Comparison of ENCODE assay signal across 24 cellular contexts in the genomic region with DNA sequence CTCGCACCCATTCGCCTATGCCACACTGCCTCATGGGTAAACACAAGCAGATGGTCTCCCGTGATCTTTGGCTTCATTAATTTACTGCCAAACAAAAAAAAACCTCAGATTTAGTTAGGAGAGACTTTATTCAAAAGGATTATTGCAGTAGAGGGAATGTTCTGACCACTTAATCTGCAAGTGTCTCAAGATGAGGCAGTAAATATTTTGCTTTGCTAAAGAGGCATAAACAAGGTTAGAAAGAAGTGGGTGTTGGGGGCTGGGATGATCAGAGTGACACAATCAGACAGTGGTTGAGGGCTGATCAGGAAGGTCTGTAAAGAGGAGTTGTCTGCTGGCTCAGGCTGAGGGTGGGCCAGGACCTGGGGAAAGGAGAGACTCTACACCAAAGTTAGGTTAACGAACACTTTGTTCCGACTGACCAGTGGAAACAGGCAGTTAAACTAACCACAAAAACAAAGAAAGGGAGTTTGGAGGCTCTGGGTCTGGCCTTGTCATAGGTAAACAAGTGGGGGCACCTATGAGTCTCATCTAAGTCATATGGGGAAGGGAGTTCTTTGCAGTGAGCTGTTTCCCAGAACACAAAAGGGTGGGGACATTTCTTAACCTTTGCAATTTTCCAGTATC. TPM values are rescaled to one million over a fixed set of nuclear protein-coding genes. Genes with fewer than 3 reads are reported as not detected.
DNase-seq lines count a peak whose midpoint lies in the region; ATAC-seq and TF ChIP-seq lines count a peak whose summit lies in the region.
"Had no signal": no experiment of that assay in that cellular context is flagged by ENCODE, and none has a peak within 500 bp of the region (broad histone marks: within the 10 kb centered on the region; RNA-seq: fewer than 3 reads in every experiment).

No MANE protein-coding gene starts in this region.

- 24% methylated on average over 4 of the region's 5 CpGs for WGBS in right lobe of liver (ENCODE audit: insufficient coverage, low coverage, low lambda C conversion rate, missing lambda C conversion rate)
- 46 to 100% methylated on average over 2 to 5 of the region's 5 CpGs for WGBS in transverse colon (ENCODE audit: low coverage in 1 of 2), 2 donors

- H3K4me1 ChIP-seq in right lobe of liver (peaks cover 0 to 78% (median 26%) of the 10 kb centered on the region in 4 donors), transverse colon (peaks cover 0 to 53% (median 19%) of the 10 kb centered on the region in 4 donors), OCI-LY7 (ENCODE audit: insufficient read depth, low read length, poor library complexity, severe bottlenecking) (no peaks in the 10 kb centered on the region)
- H3K4me1 ChIP-seq: psoas muscle, tibial artery had no signal

- H3K27me3 ChIP-seq in right lobe of liver (no peaks in the 10 kb centered on the region), transverse colon (no peaks in the 10 kb centered on the region)

- TF ChIP-seq EP300 in transverse colon (IDR thresholded peaks at IDR 0.05; ENCODE audit: low read depth), result no peak

- H3K4me3 ChIP-seq in epithelial cell of esophagus (ENCODE audit: low read length), result no peak overlapping the region
- no peak overlapping the region for H3K4me3 ChIP-seq in right lobe of liver
- H3K4me3 ChIP-seq in transverse colon, result no peak overlapping the region
- H3K4me3 ChIP-seq in OCI-LY7 (ENCODE audit: low read depth, low read length, poor library complexity, severe bottlenecking), result no peak overlapping the region
- H3K4me3 ChIP-seq: psoas muscle, tibial artery had no signal

- no peak overlapping the region for H3K4me2 ChIP-seq in OCI-LY7 (ENCODE audit: low read length)

- H3K36me3 ChIP-seq in right lobe of liver (peaks cover 0 to 4% (median 0%) of the 10 kb centered on the region in 4 donors), transverse colon (no peaks in the 10 kb centered on the region), OCI-LY7 (ENCODE audit: insufficient read depth, low read length) (no peaks in the 10 kb centered on the region)
- H3K36me3 ChIP-seq: tibial artery had no signal

- TF ChIP-seq CTCF in epithelial cell of esophagus (IDR thresholded peaks at IDR 0.05; ENCODE audit: insufficient read depth, low read depth, low read length, missing control alignments) (no peak), right lobe of liver (IDR thresholded peaks at IDR 0.05) (no peak), transverse colon (IDR thresholded peaks at IDR 0.05) (no peak), OCI-LY7 (conservative IDR thresholded peaks at IDR 0.05; ENCODE audit: low read length) (no peak)

- no peaks in the 10 kb centered on the region for H3K9me2 ChIP-seq in OCI-LY7 (ENCODE audit: insufficient read depth, low read length)

- POLR2A ChIA-PET in OCI-LY7 (lab: Charles Lee), result no interaction called here

- CTCF ChIA-PET in OCI-LY7 (lab: Charles Lee; ENCODE audit: unreplicated experiment), result no interaction called here

- DNase-seq in NCI-H2171 treated with DMSO at 0.1 percent for 48 hours (lab: John Stamatoyannopoulos, UW), result peak; percentile 28
- DNase-seq in NCI-H2171 (lab: John Stamatoyannopoulos, UW), result no peak
- DNase-seq in epithelial cell of esophagus (ENCODE audit: low read depth), result peak; percentile 78
- DNase-seq in right lobe of liver, result no peak
- DNase-seq in transverse colon, result no peak
- DNase-seq in OCI-LY7 (ENCODE audit: low spot score), result no peak
- no peak for DNase-seq in NCI-H1694 treated with DMSO at 0.1 percent for 48 hours (lab: John Stamatoyannopoulos, UW)
- DNase-seq: activated CD4-positive, alpha-beta memory T cell treated with anti-CD3 and anti-CD28 coated beads, Interleukin-2, amount 10 ng/mL, durations not matched to agents 7 days and 5 days; activated gamma-delta T cell treated with Interleukin-2 at 50 U/mL for 16 hours; cortex of kidney; endodermal cell; HFFc6; left ventricle myocardium superior; NCI-H1105 treated with DMSO at 0.1 percent for 48 hours; NCI-H524 treated with DMSO at 0.1 percent for 48 hours; OCI-M1; psoas muscle; SIG-M5; stimulated activated CD4-positive, alpha-beta T cell treated with anti-CD3 and anti-CD28 coated beads, Interleukin-2, amount 100 ng/mL, for 48 hours; stimulated activated naive CD4-positive, alpha-beta T cell; tibial artery had no signal

- no peaks in the 10 kb centered on the region for H4K20me1 ChIP-seq in OCI-LY7 (ENCODE audit: insufficient read depth, low read length)

- H3K9me3 ChIP-seq in right lobe of liver, result no peaks in the 10 kb centered on the region
- no peaks in the 10 kb centered on the region for H3K9me3 ChIP-seq in transverse colon
- H3K9me3 ChIP-seq in OCI-LY7 (ENCODE audit: low read length), result no peaks in the 10 kb centered on the region
- H3K9me3 ChIP-seq: tibial artery had no signal

- ATAC-seq in right lobe of liver (peak in 1 of 4 donors; percentile 14), HG03139 (IDR thresholded peaks at IDR 0.05; ENCODE audit: unreplicated experiment) (no peak)
- ATAC-seq: left ventricle myocardium superior, psoas muscle had no signal

- TF ChIP-seq POLR2A in right lobe of liver (IDR thresholded peaks at IDR 0.05) (no peak), transverse colon (IDR thresholded peaks at IDR 0.05) (no peak)

- BruUV-seq in OCI-LY7 (replicated peaks; lab: Mats Ljungman, UMichigan), result no TSS peak

- intact Hi-C loops in right lobe of liver (cut with DNase I), result no loop called here
- intact Hi-C loops in transverse colon (cut with DNase I; ENCODE audit: low total_unique reads), result no loop called here
- intact Hi-C loops in OCI-LY7 (cut with micrococcal nuclease; ENCODE audit: unreplicated experiment), result no loop called here

- H3K27ac ChIP-seq in right lobe of liver (peak overlapping the region in 2 of 3 donors; percentile 78 to 83), transverse colon (peak overlapping the region; percentile 14 to 51 (median 42)), OCI-LY7 (ENCODE audit: low read depth, low read length, poor library complexity, severe bottlenecking) (no peak overlapping the region)
- H3K27ac ChIP-seq: 22Rv1, psoas muscle, tibial artery had no signal

- H3K79me2 ChIP-seq in OCI-LY7 (ENCODE audit: insufficient read depth, low read depth, low read length), result no peaks in the 10 kb centered on the region

- no peak overlapping the region for H2AFZ ChIP-seq in OCI-LY7 (ENCODE audit: low read length)

- in situ Hi-C loops in transverse colon (cut with MboI; ENCODE audit: low pct_ligation_motif_present in 1 of 4, low pct_unique_long_range_greater_than_20kb in 1 of 4, low sequenced_read_pairs in 3 of 4), result no loop called here

RNA-seq across cellular contexts. Expression of a gene that starts 28.5 kb away (rescaled TPM):
- total RNA-seq in right lobe of liver (100 to 1,000 TPM in 1 of 6 experiments, 10 to 100 TPM in 5; 65.2 to 144 (median 84.7) TPM), transverse colon (100 to 1,000 TPM in 1 of 4 donors, 10 to 100 TPM in 2, 1 to 10 TPM in 1; 9.6 to 146 (median 82.3) TPM), OCI-LY7 (2022) (not detected in 2 replicates)
- total RNA-seq in OCI-LY7 (2014; rRNA removed; shearing (Covaris generic)), result not detected in 2 replicates
- total RNA-seq: activated CD4-positive, alpha-beta memory T cell treated with anti-CD3 and anti-CD28 coated beads, Interleukin-2, amount 10 ng/mL, durations not matched to agents 7 days and 5 days; B cell; endodermal cell; left ventricle myocardium superior; psoas muscle had no signal

RNA-seq across cellular contexts. Expression of a gene that starts 52.3 kb away (rescaled TPM):
- total RNA-seq in right lobe of liver, result 1 to 10 TPM; 3.4 to 5.9 (median 4.5) TPM
- 10 to 100 TPM in 1 of 4 donors, 1 to 10 TPM in 3; 3.4 to 12.2 (median 7.7) TPM for total RNA-seq in transverse colon
- total RNA-seq in OCI-LY7 (2014; rRNA removed; shearing (Covaris generic)), result under 0.01 TPM in 1 of 2 replicates, not detected in the other
- 0.53 and 0.65 TPM in 2 replicates for total RNA-seq in OCI-LY7 (2022)
- total RNA-seq: HFFc6 had no signal

Comparison
In these comparisons a context has a peak if more than half of its experiments do, and no peak if none do; other contexts are left out.
1. DNase-seq: peak in NCI-H2171 treated with DMSO at 0.1 percent for 48 hours (single experiment) and epithelial cell of esophagus (single experiment); none in NCI-H2171 (single experiment), right lobe of liver (0 of 3), transverse colon (single experiment), OCI-LY7 (single experiment) and NCI-H1694 treated with DMSO at 0.1 percent for 48 hours (single experiment).
2. RNA of a gene that starts 28.5 kb away (total RNA-seq): 9.6 to 146 TPM in transverse colon and 65.2 to 144 TPM in right lobe of liver; not detected in OCI-LY7; every median in the first group is over 10 times any median in the second.